Comparison of ENCODE assay signal across 8 cellular contexts in the genomic region with DNA sequence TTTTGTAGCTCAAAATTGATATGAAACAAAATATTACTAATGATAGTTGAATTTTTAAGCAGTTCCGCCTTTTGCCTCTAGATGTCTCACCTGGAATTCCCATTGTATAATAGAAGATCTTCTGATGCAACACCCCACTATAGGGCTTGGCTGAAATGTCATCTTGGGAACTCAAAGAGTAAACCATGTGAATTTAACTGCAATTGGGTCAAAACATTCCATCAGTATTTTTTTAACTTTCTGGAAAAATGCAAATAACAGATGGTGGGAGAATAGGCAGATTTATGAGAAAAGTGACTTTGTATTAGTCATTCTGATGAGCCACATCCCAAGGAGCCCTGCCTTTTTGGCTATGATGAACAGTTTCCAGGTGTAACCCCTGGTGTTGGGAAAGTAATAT.
DNase-seq lines count a peak whose midpoint lies in the region; ATAC-seq, FAIRE-seq and TF ChIP-seq lines count a peak whose summit lies in the region.

No MANE protein-coding gene starts in this region.

- peaks cover 2% of the 10 kb centered on the region for H3K4me1 Mint-ChIP-seq in MCF 10A (ENCODE audit: insufficient read depth, unreplicated experiment)
- H3K4me1 Mint-ChIP-seq in activated CD4-positive, alpha-beta T cell treated with anti-CD3 and anti-CD28 coated beads, Interleukin-2, amount 10 ng/mL, durations not matched to agents 7 days and 5 days = no peaks in the 10 kb centered on the region

- peak; percentile 77 for TF ChIP-seq CTCF in MCF 10A (IDR thresholded peaks at IDR 0.05; ENCODE audit: unreplicated experiment)
- TF ChIP-seq CTCF in left lung (IDR thresholded peaks at IDR 0.05) = peak; percentile 47 to 79

- intact Hi-C loops in MCF 10A (cut with micrococcal nuclease) (loop anchor here (1.0 to 5.0 kb wide), 5 partner anchors 217 to 913 kb away; no protein-coding TSS in a partner anchor), left lung (cut with DNase I) (loop anchor here in 1 of 2 donors (10.0 kb wide), 1 partner anchor 915 kb away; no protein-coding TSS in a partner anchor)

- no peak overlapping the region for H3K27ac Mint-ChIP-seq in MCF 10A (ENCODE audit: low read depth, unreplicated experiment)
- H3K27ac Mint-ChIP-seq in activated CD4-positive, alpha-beta T cell treated with anti-CD3 and anti-CD28 coated beads, Interleukin-2, amount 10 ng/mL, durations not matched to agents 7 days and 5 days = no peak overlapping the region

- no peaks in the 10 kb centered on the region for H3K27me3 ChIP-seq in left lung

- CTCF ChIA-PET in MCF 10A (lab: Yijun Ruan, JAX) = interaction anchor here (0.6 to 2.4 kb wide), 35 partner anchors 10 to 1096 kb away, joined by 3 to 43 read pairs (median 3); partner anchors contain the start of gene IRS1
- CTCF ChIA-PET in activated CD4-positive, alpha-beta T cell treated with anti-CD3 and anti-CD28 coated beads, Interleukin-2, amount 10 ng/mL, durations not matched to agents 7 days and 5 days (lab: Charles Lee) = interaction anchor here (1.2 kb wide), 1 partner anchor 913 kb away, joined by 6 read pairs; no protein-coding TSS in a partner anchor

- ATAC-seq in HG02870 (IDR thresholded peaks at IDR 0.05; ENCODE audit: unreplicated experiment) (peak; percentile 83), left lung (peak; percentile 80)

- no peaks in the 10 kb centered on the region for H3K9me3 ChIP-seq in left lung

- H3K4me3 Mint-ChIP-seq in MCF 10A (ENCODE audit: unreplicated experiment) = no peak overlapping the region
- no peak overlapping the region for H3K4me3 Mint-ChIP-seq in activated CD4-positive, alpha-beta T cell treated with anti-CD3 and anti-CD28 coated beads, Interleukin-2, amount 10 ng/mL, durations not matched to agents 7 days and 5 days

- in situ Hi-C loops in ACHN (cut with HindIII; ENCODE audit: low pct_ligation_motif_present, low pct_unique_long_range_greater_than_20kb, low sequenced_read_pairs) = no loop called here

- H3K36me3 Mint-ChIP-seq in MCF 10A (ENCODE audit: insufficient read depth, unreplicated experiment) = no peaks in the 10 kb centered on the region
- H3K36me3 Mint-ChIP-seq in activated CD4-positive, alpha-beta T cell treated with anti-CD3 and anti-CD28 coated beads, Interleukin-2, amount 10 ng/mL, durations not matched to agents 7 days and 5 days (ENCODE audit: low read depth) = no peaks in the 10 kb centered on the region

- H3K4me3 ChIP-seq in left lung = no peak overlapping the region

- no peak for TF ChIP-seq POLR2A in GM12891 (IDR thresholded peaks at IDR 0.05; ENCODE audit: low read depth, low read length)

- no peaks in the 10 kb centered on the region for H3K27me3 Mint-ChIP-seq in MCF 10A (ENCODE audit: insufficient read depth, unreplicated experiment)
- H3K27me3 Mint-ChIP-seq in activated CD4-positive, alpha-beta T cell treated with anti-CD3 and anti-CD28 coated beads, Interleukin-2, amount 10 ng/mL, durations not matched to agents 7 days and 5 days = no peaks in the 10 kb centered on the region

- H3K27ac ChIP-seq in left lung = no peak overlapping the region

- no peaks in the 10 kb centered on the region for H3K4me1 ChIP-seq in left lung

- H3K9me3 Mint-ChIP-seq in MCF 10A (ENCODE audit: unreplicated experiment) = peaks cover 7% of the 10 kb centered on the region
- no peaks in the 10 kb centered on the region for H3K9me3 Mint-ChIP-seq in activated CD4-positive, alpha-beta T cell treated with anti-CD3 and anti-CD28 coated beads, Interleukin-2, amount 10 ng/mL, durations not matched to agents 7 days and 5 days

- no peak for FAIRE-seq in GM12891 (lab: Jason Lieb, UNC)

- DNase-seq in ACHN (peak; percentile 60), GM12891 (ENCODE audit: insufficient read length, low spot score) (peak; percentile 5), NCI-H345 (lab: John Stamatoyannopoulos, UW) (peak; percentile 33), MCF 10A (ENCODE audit: unreplicated experiment) (peak; percentile 70), left lung (no peak)
- DNase-seq in stimulated activated CD4-positive, alpha-beta T cell treated with anti-CD3 and anti-CD28 coated beads, Interleukin-15, amount 100 ng/mL, for 24 hours = no peak
- DNase-seq in activated CD4-positive, alpha-beta T cell treated with anti-CD3 and anti-CD28 coated beads, Interleukin-2, amount 10 ng/mL, durations not matched to agents 7 days and 5 days = no peak

- POLR2A ChIA-PET in MCF 10A (lab: Yijun Ruan, JAX) = interaction anchor here (0.7 to 2.9 kb wide), 11 partner anchors 12 to 913 kb away, joined by 3 to 12 read pairs (median 5); no protein-coding TSS in a partner anchor
- POLR2A ChIA-PET in activated CD4-positive, alpha-beta T cell treated with anti-CD3 and anti-CD28 coated beads, Interleukin-2, amount 10 ng/mL, durations not matched to agents 7 days and 5 days (lab: Charles Lee) = no interaction called here

- H3K36me3 ChIP-seq in left lung = no peaks in the 10 kb centered on the region

- no TSS peak for BruUV-seq in MCF 10A (replicated peaks; lab: Mats Ljungman, UMichigan)

TF ChIP-seq in GM12891, 5 proteins besides CTCF, POLR2A, EP300 and RAD21:
- TF ChIP-seq POLR2AphosphoS5 (IDR thresholded peaks at IDR 0.05; ENCODE audit: low read depth, low read length) (no peak), SPI1 (IDR thresholded peaks at IDR 0.05; ENCODE audit: low read depth, low read length) (no peak), TAF1 (IDR thresholded peaks at IDR 0.05; ENCODE audit: low read depth, low read length) (no peak), POU2F2 (IDR thresholded peaks at IDR 0.05; ENCODE audit: low read depth, low read length) (no peak)

Comparison
In these comparisons a context has a peak if more than half of its experiments do, and no peak if none do; other contexts are left out.
1. DNase-seq: peak in ACHN (single experiment), GM12891 (single experiment), NCI-H345 (single experiment) and MCF 10A (single experiment); none in left lung (0 of 2), stimulated activated CD4-positive, alpha-beta T cell treated with anti-CD3 and anti-CD28 coated beads, Interleukin-15, amount 100 ng/mL, for 24 hours (single experiment) and activated CD4-positive, alpha-beta T cell treated with anti-CD3 and anti-CD28 coated beads, Interleukin-2, amount 10 ng/mL, durations not matched to agents 7 days and 5 days (single experiment).